Comparison of ENCODE assay signal across 9 cellular contexts in the genomic region with DNA sequence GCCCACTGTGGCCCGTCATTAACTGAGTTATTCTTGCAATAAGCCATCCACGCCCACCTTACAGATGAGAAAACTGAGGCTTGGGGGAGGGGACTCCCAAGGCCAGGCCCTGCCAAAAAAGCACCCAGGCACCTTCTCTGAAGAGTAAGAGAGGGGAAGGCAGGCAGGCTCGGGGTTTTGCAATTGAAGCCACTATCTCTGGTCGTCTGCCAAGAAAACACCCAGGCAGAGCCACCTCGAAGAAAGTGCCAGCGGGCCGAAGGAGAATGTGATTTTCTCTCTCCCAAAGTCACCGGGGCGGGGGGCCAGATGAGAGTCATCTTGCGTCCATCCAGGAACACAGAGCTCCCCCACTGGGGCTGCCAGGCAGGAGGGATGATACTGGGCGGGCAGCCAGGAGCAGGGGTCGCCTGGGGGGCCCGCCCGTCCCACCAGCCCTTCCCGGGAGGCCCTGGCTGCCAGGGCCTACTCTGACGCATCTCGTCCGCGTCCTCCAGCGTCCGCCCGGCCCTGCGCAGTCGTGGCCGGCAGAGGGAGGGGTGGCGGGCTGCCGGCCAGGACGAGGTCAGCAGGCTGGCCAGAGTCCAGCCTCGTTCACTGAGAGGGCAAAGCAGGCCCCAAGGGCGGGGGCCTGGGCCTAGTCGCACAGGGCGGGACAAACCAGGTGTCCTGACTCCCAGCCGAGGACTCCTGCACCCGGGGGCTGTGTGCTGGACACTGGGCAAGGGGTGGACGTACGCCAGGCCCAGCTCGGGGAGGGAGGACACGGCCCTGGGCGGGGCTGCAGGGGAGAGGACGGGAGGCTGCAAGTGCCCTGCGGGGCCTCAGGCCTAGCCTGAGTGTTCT.
A peak's percentile ranks its signal among the peaks of the same experiment; 100 is the strongest.
DNase-seq lines count a peak whose midpoint lies in the region; ATAC-seq and TF ChIP-seq lines count a peak whose summit lies in the region.
"Had no signal": no experiment of that assay in that cellular context is flagged by ENCODE, and none has a peak within 500 bp of the region (broad histone marks: within the 10 kb centered on the region; RNA-seq: fewer than 3 reads in every experiment).

No MANE protein-coding gene starts in this region.

- intact Hi-C loops in right cardiac atrium (cut with DNase I), result loop anchor here in 1 of 4 donors (10.0 kb wide), 1 partner anchor 146 kb away; no protein-coding TSS in a partner anchor

- TF ChIP-seq CTCF in retinal pigment epithelial cell (conservative IDR thresholded peaks at IDR 0.05; ENCODE audit: low read depth, low read length), result peak; percentile 39

- H3K4me3 ChIP-seq in right cardiac atrium (ENCODE audit: low read length) (no peak overlapping the region), retinal pigment epithelial cell (ENCODE audit: low read length) (no peak overlapping the region)

- H3K36me3 Mint-ChIP-seq in T-cell, result peaks cover 15% of the 10 kb centered on the region
- H3K36me3 Mint-ChIP-seq: activated naive CD8-positive, alpha-beta T cell had no signal

- H3K4me3 Mint-ChIP-seq in T-cell, result no peak overlapping the region
- H3K4me3 Mint-ChIP-seq: activated naive CD8-positive, alpha-beta T cell had no signal

- peak overlapping the region; percentile 91 for H3K27ac ChIP-seq in right cardiac atrium (ENCODE audit: low read length)

- H3K27me3 Mint-ChIP-seq in T-cell, result no peaks in the 10 kb centered on the region
- H3K27me3 Mint-ChIP-seq: activated naive CD8-positive, alpha-beta T cell had no signal

- no peaks in the 10 kb centered on the region for H3K9me3 ChIP-seq in right cardiac atrium (ENCODE audit: control insufficient read depth, low read length)

- no peaks in the 10 kb centered on the region for H3K27me3 ChIP-seq in right cardiac atrium (ENCODE audit: control insufficient read depth, insufficient read depth)

- peak; percentile 87 to 89 for ATAC-seq in right cardiac atrium
- no peak for ATAC-seq in GM18520 (IDR thresholded peaks at IDR 0.05; ENCODE audit: unreplicated experiment)
- ATAC-seq in HG02970 (IDR thresholded peaks at IDR 0.05; ENCODE audit: low FRiP score, unreplicated experiment), result no peak
- no peak for ATAC-seq in T-cell (replicated peaks in 1 of 4)

- H3K4me1 ChIP-seq in right cardiac atrium (ENCODE audit: control insufficient read depth, insufficient read depth, low read length), result peaks cover 4% of the 10 kb centered on the region

- DNase-seq in ELR (ENCODE audit: low read depth) (peak; percentile 92), anterior cingulate cortex (lab: John Stamatoyannopoulos, UW) (peak in 57 of 58 donors; percentile 31 to 93 (median 77)), right cardiac atrium (peak; percentile 95 to 97 (median 97)), retinal pigment epithelial cell (ENCODE audit: low read depth) (peak; percentile 81), DMS79 (lab: John Stamatoyannopoulos, UW) (no peak), T-cell (no peak)

- CTCF ChIA-PET in T-cell (lab: Charles Lee), result no interaction called here

- H3K4me1 Mint-ChIP-seq in T-cell, result peaks cover 0 to 3% (median 0%) of the 10 kb centered on the region in 3 donors

- POLR2A ChIA-PET in T-cell (lab: Charles Lee), result no interaction called here

- H3K27ac Mint-ChIP-seq in T-cell, result no peak overlapping the region
- H3K27ac Mint-ChIP-seq: activated naive CD8-positive, alpha-beta T cell had no signal

- 15% methylated on average over 41 of the region's 41 CpGs for WGBS in right cardiac atrium

- H3K9me3 Mint-ChIP-seq in T-cell, result no peaks in the 10 kb centered on the region

Comparison
In these comparisons a context has a peak if more than half of its experiments do, and no peak if none do; other contexts are left out.
1. DNase-seq: peak in ELR (single experiment), anterior cingulate cortex (57 of 58), right cardiac atrium (3 of 3) and retinal pigment epithelial cell (single experiment); none in DMS79 (single experiment) and T-cell (0 of 34).
2. ATAC-seq: peak in right cardiac atrium (2 of 2); none in GM18520 (single experiment), HG02970 (single experiment) and T-cell (0 of 4).